In the genomic region with DNA sequence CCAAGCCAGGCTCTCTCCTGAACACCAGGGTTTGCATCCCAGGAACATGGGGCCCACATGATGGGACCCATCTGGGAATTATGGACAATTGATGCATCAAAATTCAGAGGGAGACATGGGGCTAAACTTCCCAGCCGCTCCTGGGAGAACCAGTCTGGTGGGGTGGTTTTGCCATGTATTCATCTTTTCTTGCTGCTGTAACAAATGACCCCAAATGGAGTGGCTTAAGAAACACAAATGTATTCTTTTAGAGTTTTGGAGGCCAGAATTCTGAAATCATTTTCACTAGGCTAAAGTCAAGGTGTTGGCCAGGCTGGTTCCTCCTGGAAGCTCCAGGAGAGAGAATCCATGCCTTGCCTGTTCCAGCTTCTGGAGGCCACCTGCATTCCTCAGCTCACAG, we compare ENCODE assay signal across 9 cellular contexts. TPM values are rescaled to one million over a fixed set of nuclear protein-coding genes. Genes with fewer than 3 reads are reported as not detected.
"Had no signal": no experiment of that assay in that cellular context is flagged by ENCODE, and none has a peak within 500 bp of the region (broad histone marks: within the 10 kb centered on the region; RNA-seq: fewer than 3 reads in every experiment).

No MANE protein-coding gene starts in this region.

- H3K27ac Mint-ChIP-seq: IgD-negative memory B cell had no signal

- H3K4me3 Mint-ChIP-seq: IgD-negative memory B cell had no signal

- H3K4me1 Mint-ChIP-seq: IgD-negative memory B cell had no signal

- ATAC-seq: K562 had no signal

- FAIRE-seq: HTR-8/SVneo, K562 had no signal

- H3K4me3 ChIP-seq: K562 had no signal

- DNase-seq: IMR-90, KBM-7, KG1 had no signal

- H3K27ac ChIP-seq: HL-60 had no signal

RNA-seq across cellular contexts. Expression of gene SLC13A3, which starts 6.5 kb away (rescaled TPM):
- total RNA-seq: HT-29, HT1080 had no signal
- polyA plus RNA-seq: IgD-negative memory B cell had no signal
